ENCODE assay signal across 1 cellular context in genomic region chr5:141849371-141850182, GRCh38.
TF ChIP-seq lines count a peak whose summit lies in the region.

No MANE protein-coding gene starts in this region.

TF ChIP-seq in WTC11, 78 proteins besides CTCF, POLR2A, EP300 and RAD21 (continued from another document and continues in another):
- TF ChIP-seq USF1 (CRISPR knock-in tag; IDR thresholded peaks at IDR 0.05) (no peak), ZNF263 (CRISPR knock-in tag; IDR thresholded peaks at IDR 0.05; ENCODE audit: low read depth) (no peak), FOXP1 (CRISPR knock-in tag; IDR thresholded peaks at IDR 0.05; ENCODE audit: borderline replicate concordance) (peak; percentile 16), PREB (CRISPR knock-in tag; IDR thresholded peaks at IDR 0.05; ENCODE audit: borderline replicate concordance) (no peak), FOXJ3 (CRISPR knock-in tag; IDR thresholded peaks at IDR 0.05; ENCODE audit: borderline replicate concordance) (no peak), ETV6 (CRISPR knock-in tag; IDR thresholded peaks at IDR 0.05) (no peak), KAT7 (CRISPR knock-in tag; IDR thresholded peaks at IDR 0.05; ENCODE audit: borderline replicate concordance) (0 out of 2 replicates have a peak, but pooled peaks have one; percentile 17), MAX (CRISPR knock-in tag; IDR thresholded peaks at IDR 0.05) (peak; percentile 43; the same call in 1 of the 2 replicates), HMGA2 (CRISPR knock-in tag; IDR thresholded peaks at IDR 0.05) (no peak), CBFB (CRISPR knock-in tag; IDR thresholded peaks at IDR 0.05; ENCODE audit: low read depth) (no peak), ZNF671 (CRISPR knock-in tag; IDR thresholded peaks at IDR 0.05) (no peak), MLX (CRISPR knock-in tag; IDR thresholded peaks at IDR 0.05) (no peak), ATF1 (CRISPR knock-in tag; IDR thresholded peaks at IDR 0.05) (no peak), ZNF121 (CRISPR knock-in tag; IDR thresholded peaks at IDR 0.05) (no peak), GRHL2 (CRISPR knock-in tag; IDR thresholded peaks at IDR 0.05; ENCODE audit: insufficient replicate concordance, severe bottlenecking) (no peak), ELF4 (CRISPR knock-in tag; IDR thresholded peaks at IDR 0.05; ENCODE audit: low read depth) (no peak; the same call in 1 of the 2 replicates), STAT6 (CRISPR knock-in tag; conservative IDR thresholded peaks at IDR 0.05; ENCODE audit: low read depth) (no peak), E2F4 (CRISPR knock-in tag; IDR thresholded peaks at IDR 0.05; ENCODE audit: borderline replicate concordance, low read depth) (no peak), ZNF219 (CRISPR knock-in tag; IDR thresholded peaks at IDR 0.05; ENCODE audit: borderline replicate concordance) (no peak), NFE2L1 (CRISPR knock-in tag; IDR thresholded peaks at IDR 0.05) (0 out of 2 replicates have a peak, but pooled peaks have one; percentile 10), GABPB1 (CRISPR knock-in tag; IDR thresholded peaks at IDR 0.05) (no peak), MYBL2 (CRISPR knock-in tag; IDR thresholded peaks at IDR 0.05) (peak; percentile 75; the same call in 1 of the 2 replicates), TEAD1 (CRISPR knock-in tag; IDR thresholded peaks at IDR 0.05) (no peak), RELA (CRISPR knock-in tag; IDR thresholded peaks at IDR 0.05; ENCODE audit: borderline replicate concordance) (0 out of 2 replicates have a peak, but pooled peaks have one; percentile 13), TEAD4 (CRISPR knock-in tag; IDR thresholded peaks at IDR 0.05) (no peak), SMAD4 (CRISPR knock-in tag; IDR thresholded peaks at IDR 0.05) (no peak), FOXK1 (CRISPR knock-in tag; IDR thresholded peaks at IDR 0.05) (peak; percentile 85), ZNF416 (CRISPR knock-in tag; IDR thresholded peaks at IDR 0.05) (no peak), GTF2I (CRISPR knock-in tag; conservative IDR thresholded peaks at IDR 0.05) (no peak), OVOL2 (CRISPR knock-in tag; IDR thresholded peaks at IDR 0.05; ENCODE audit: borderline replicate concordance) (no peak), CDX4 (CRISPR knock-in tag; IDR thresholded peaks at IDR 0.05; ENCODE audit: borderline replicate concordance) (no peak)
- TF ChIP-seq, protein P1, sequence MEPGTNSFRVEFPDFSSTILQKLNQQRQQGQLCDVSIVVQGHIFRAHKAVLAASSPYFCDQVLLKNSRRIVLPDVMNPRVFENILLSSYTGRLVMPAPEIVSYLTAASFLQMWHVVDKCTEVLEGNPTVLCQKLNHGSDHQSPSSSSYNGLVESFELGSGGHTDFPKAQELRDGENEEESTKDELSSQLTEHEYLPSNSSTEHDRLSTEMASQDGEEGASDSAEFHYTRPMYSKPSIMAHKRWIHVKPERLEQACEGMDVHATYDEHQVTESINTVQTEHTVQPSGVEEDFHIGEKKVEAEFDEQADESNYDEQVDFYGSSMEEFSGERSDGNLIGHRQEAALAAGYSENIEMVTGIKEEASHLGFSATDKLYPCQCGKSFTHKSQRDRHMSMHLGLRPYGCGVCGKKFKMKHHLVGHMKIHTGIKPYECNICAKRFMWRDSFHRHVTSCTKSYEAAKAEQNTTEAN (CRISPR knock-in tag; IDR thresholded peaks at IDR 0.05), result no peak; the same call in 1 of the 2 replicates
- TF ChIP-seq, protein P2, sequence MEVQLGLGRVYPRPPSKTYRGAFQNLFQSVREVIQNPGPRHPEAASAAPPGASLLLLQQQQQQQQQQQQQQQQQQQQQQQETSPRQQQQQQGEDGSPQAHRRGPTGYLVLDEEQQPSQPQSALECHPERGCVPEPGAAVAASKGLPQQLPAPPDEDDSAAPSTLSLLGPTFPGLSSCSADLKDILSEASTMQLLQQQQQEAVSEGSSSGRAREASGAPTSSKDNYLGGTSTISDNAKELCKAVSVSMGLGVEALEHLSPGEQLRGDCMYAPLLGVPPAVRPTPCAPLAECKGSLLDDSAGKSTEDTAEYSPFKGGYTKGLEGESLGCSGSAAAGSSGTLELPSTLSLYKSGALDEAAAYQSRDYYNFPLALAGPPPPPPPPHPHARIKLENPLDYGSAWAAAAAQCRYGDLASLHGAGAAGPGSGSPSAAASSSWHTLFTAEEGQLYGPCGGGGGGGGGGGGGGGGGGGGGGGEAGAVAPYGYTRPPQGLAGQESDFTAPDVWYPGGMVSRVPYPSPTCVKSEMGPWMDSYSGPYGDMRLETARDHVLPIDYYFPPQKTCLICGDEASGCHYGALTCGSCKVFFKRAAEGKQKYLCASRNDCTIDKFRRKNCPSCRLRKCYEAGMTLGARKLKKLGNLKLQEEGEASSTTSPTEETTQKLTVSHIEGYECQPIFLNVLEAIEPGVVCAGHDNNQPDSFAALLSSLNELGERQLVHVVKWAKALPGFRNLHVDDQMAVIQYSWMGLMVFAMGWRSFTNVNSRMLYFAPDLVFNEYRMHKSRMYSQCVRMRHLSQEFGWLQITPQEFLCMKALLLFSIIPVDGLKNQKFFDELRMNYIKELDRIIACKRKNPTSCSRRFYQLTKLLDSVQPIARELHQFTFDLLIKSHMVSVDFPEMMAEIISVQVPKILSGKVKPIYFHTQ (CRISPR knock-in tag; IDR thresholded peaks at IDR 0.05), result no peak; the same call in 1 of the 2 replicates
- TF ChIP-seq, protein P3, sequence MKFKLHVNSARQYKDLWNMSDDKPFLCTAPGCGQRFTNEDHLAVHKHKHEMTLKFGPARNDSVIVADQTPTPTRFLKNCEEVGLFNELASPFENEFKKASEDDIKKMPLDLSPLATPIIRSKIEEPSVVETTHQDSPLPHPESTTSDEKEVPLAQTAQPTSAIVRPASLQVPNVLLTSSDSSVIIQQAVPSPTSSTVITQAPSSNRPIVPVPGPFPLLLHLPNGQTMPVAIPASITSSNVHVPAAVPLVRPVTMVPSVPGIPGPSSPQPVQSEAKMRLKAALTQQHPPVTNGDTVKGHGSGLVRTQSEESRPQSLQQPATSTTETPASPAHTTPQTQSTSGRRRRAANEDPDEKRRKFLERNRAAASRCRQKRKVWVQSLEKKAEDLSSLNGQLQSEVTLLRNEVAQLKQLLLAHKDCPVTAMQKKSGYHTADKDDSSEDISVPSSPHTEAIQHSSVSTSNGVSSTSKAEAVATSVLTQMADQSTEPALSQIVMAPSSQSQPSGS (CRISPR knock-in tag; IDR thresholded peaks at IDR 0.05; ENCODE audit: borderline replicate concordance, low read depth), result no peak
- TF ChIP-seq, protein P4, sequence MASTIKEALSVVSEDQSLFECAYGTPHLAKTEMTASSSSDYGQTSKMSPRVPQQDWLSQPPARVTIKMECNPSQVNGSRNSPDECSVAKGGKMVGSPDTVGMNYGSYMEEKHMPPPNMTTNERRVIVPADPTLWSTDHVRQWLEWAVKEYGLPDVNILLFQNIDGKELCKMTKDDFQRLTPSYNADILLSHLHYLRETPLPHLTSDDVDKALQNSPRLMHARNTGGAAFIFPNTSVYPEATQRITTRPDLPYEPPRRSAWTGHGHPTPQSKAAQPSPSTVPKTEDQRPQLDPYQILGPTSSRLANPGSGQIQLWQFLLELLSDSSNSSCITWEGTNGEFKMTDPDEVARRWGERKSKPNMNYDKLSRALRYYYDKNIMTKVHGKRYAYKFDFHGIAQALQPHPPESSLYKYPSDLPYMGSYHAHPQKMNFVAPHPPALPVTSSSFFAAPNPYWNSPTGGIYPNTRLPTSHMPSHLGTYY (CRISPR knock-in tag; IDR thresholded peaks at IDR 0.05), result no peak
- TF ChIP-seq, protein P5, sequence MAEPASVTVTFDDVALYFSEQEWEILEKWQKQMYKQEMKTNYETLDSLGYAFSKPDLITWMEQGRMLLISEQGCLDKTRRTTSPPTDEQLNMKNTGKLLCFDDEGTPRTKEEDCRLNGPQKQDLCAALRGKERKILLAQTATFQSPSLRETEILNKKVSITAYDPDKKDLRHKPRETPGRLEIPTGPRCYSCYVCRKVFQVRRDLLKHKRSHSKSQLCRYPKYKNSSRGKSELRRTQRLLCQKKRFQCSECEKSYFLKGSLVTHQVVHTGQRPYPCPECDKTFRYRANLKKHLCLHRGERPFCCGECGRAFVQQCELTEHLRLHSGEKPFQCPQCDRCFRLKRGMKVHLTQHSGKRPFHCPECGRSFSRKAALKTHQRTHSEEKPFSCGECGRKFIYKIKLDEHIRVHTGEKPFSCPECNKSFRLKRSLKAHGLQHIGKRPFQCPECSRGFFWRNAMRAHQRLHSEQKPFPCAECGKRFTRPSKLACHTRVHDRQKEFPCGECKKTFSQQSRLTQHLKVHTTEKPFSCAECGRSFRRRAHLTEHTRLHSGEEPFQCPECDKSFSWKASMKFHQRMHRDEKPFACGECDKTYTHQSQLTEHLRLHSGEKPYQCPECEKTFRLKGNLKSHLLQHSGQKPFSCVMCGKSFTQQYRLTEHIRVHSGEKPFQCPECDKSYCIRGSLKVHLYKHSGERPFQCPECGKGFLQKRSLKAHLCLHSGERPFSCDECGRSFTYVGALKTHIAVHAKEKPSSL (CRISPR knock-in tag; conservative IDR thresholded peaks at IDR 0.05), result no peak
- TF ChIP-seq, protein P6, sequence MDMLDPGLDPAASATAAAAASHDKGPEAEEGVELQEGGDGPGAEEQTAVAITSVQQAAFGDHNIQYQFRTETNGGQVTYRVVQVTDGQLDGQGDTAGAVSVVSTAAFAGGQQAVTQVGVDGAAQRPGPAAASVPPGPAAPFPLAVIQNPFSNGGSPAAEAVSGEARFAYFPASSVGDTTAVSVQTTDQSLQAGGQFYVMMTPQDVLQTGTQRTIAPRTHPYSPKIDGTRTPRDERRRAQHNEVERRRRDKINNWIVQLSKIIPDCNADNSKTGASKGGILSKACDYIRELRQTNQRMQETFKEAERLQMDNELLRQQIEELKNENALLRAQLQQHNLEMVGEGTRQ (CRISPR knock-in tag; IDR thresholded peaks at IDR 0.05), result no peak
